Comparison of ENCODE assay signal across 21 cellular contexts in genomic region chr12:42779186-42779859, GRCh38.
DNase-seq lines count a peak whose midpoint lies in the region; ATAC-seq and TF ChIP-seq lines count a peak whose summit lies in the region.
"Had no signal": no experiment of that assay in that cellular context is flagged by ENCODE, and none has a peak within 500 bp of the region (broad histone marks: within the 10 kb centered on the region; RNA-seq: fewer than 3 reads in every experiment).

No MANE protein-coding gene starts in this region.

- H3K4me3 ChIP-seq in PC-3 (ENCODE audit: low read length), result no peak overlapping the region
- no peak overlapping the region for H3K4me3 ChIP-seq in prostate gland
- no peak overlapping the region for H3K4me3 ChIP-seq in esophagus squamous epithelium
- H3K4me3 ChIP-seq in trophoblast cell (ENCODE audit: low read depth, low read length), result no peak overlapping the region
- H3K4me3 ChIP-seq: pancreas had no signal

- ATAC-seq in PC-3, result no peak
- ATAC-seq: HCT116; Panc1; stimulated activated naive CD8-positive, alpha-beta T cell treated with anti-CD3 and anti-CD28 coated beads, Interleukin-15, amount 100 ng/mL, for 72 hours had no signal

- no peaks in the 10 kb centered on the region for H3K79me1 ChIP-seq in trophoblast cell (ENCODE audit: low read length)

- H2AFZ ChIP-seq in PC-3 (ENCODE audit: low read length) (no peak overlapping the region), trophoblast cell (ENCODE audit: insufficient read depth, low read length, poor library complexity) (no peak overlapping the region)

- no peak for TF ChIP-seq CTCF in PC-3 (conservative IDR thresholded peaks at IDR 0.05; ENCODE audit: low read depth, low read length)
- TF ChIP-seq CTCF in prostate gland (IDR thresholded peaks at IDR 0.05), result no peak
- no peak for TF ChIP-seq CTCF in esophagus squamous epithelium (IDR thresholded peaks at IDR 0.05)

- TF ChIP-seq POLR2A in prostate gland (IDR thresholded peaks at IDR 0.05) (no peak), esophagus squamous epithelium (IDR thresholded peaks at IDR 0.05) (no peak)

- BruUV-seq in PC-3 (replicated peaks; lab: Mats Ljungman, UMichigan), result no TSS peak

- H2BK12ac ChIP-seq in trophoblast cell (ENCODE audit: low read length), result no peak overlapping the region

- H3K4ac ChIP-seq in trophoblast cell (ENCODE audit: low read depth, low read length), result no peak overlapping the region

- 42% methylated on average over 7 of the region's 7 CpGs for WGBS in prostate gland
- 32 to 48% methylated on average over 5 to 7 of the region's 7 CpGs for WGBS in esophagus squamous epithelium, 2 donors
- no CpG with 5 or more reads among the region's 7 CpGs for WGBS in trophoblast cell (ENCODE audit: extremely low coverage, insufficient coverage, insufficient read length)

- H4K20me1 ChIP-seq in PC-3 (ENCODE audit: low read length), result no peaks in the 10 kb centered on the region

- H3K9me3 ChIP-seq in PC-3 (ENCODE audit: low read length), result no peaks in the 10 kb centered on the region
- H3K9me3 ChIP-seq in prostate gland, result no peaks in the 10 kb centered on the region
- H3K9me3 ChIP-seq in esophagus squamous epithelium, result no peaks in the 10 kb centered on the region
- H3K9me3 ChIP-seq in trophoblast cell (ENCODE audit: insufficient read depth, low read depth, low read length), result no peaks in the 10 kb centered on the region
- H3K9me3 ChIP-seq: pancreas had no signal

- no peak overlapping the region for H2AK5ac ChIP-seq in trophoblast cell (ENCODE audit: low read length)

- no peak overlapping the region for H3K23ac ChIP-seq in trophoblast cell (ENCODE audit: low read length)

- peak; percentile 35 for DNase-seq in GM03348 (ENCODE audit: low spot score)
- peak; percentile 14 for DNase-seq in PC-3
- DNase-seq in fibroblast of gingiva (ENCODE audit: low read depth), result peak; percentile 86
- peak; percentile 24 for DNase-seq in prostate gland (ENCODE audit: low spot score)
- DNase-seq in NCI-H146 (lab: John Stamatoyannopoulos, UW), result no peak
- no peak for DNase-seq in esophagus squamous epithelium (lab: John Stamatoyannopoulos, UW)
- no peak for DNase-seq in hippocampal formation (lab: John Stamatoyannopoulos, UW)
- no peak for DNase-seq in trophoblast cell
- DNase-seq: activated B cell treated with CpG ODN at 0.5 μM for 24 hours; activated naive CD4-positive, alpha-beta T cell treated with anti-CD3 and anti-CD28 coated beads for 36 hours; caudate nucleus; EL; KG1; kidney glomerular epithelial cell; NCI-H187 treated with DMSO at 0.1 percent for 48 hours; NCI-H524 treated with DMSO at 0.1 percent for 48 hours; pancreas; stimulated activated naive CD8-positive, alpha-beta T cell treated with anti-CD3 and anti-CD28 coated beads, Interleukin-15, amount 100 ng/mL, for 72 hours had no signal

- H3K4me1 ChIP-seq in PC-3 (ENCODE audit: insufficient read depth, low read length) (no peaks in the 10 kb centered on the region), prostate gland (replicated peaks) (no peaks in the 10 kb centered on the region), esophagus squamous epithelium (peaks cover 0 to 14% (median 6%) of the 10 kb centered on the region in 3 donors), trophoblast cell (ENCODE audit: control insufficient read depth in 1 of 2, insufficient read depth in 2 of 2, low read length in 2 of 2) (peaks cover 4% of the 10 kb centered on the region in 2 experiments)
- H3K4me1 ChIP-seq: pancreas had no signal

- intact Hi-C loops in PC-3 (cut with micrococcal nuclease) (no loop called here), prostate gland (cut with DNase I) (no loop called here), esophagus squamous epithelium (cut with DNase I) (no loop called here)

- no peak overlapping the region for H3K14ac ChIP-seq in trophoblast cell (ENCODE audit: low read length)

- no peak overlapping the region for H4K8ac ChIP-seq in trophoblast cell (ENCODE audit: low read depth, low read length)

- no peak overlapping the region for H4K12ac ChIP-seq in trophoblast cell (ENCODE audit: low read depth, low read length)

- H3K9me2 ChIP-seq in PC-3 (replicated peaks; ENCODE audit: low read length), result no peaks in the 10 kb centered on the region

- H3K27me3 ChIP-seq in PC-3 (ENCODE audit: low read length), result no peaks in the 10 kb centered on the region
- H3K27me3 ChIP-seq in prostate gland (replicated peaks; ENCODE audit: insufficient read depth), result no peaks in the 10 kb centered on the region
- no peaks in the 10 kb centered on the region for H3K27me3 ChIP-seq in esophagus squamous epithelium
- no peaks in the 10 kb centered on the region for H3K27me3 ChIP-seq in trophoblast cell (ENCODE audit: insufficient read depth, low read length)
- H3K27me3 ChIP-seq: pancreas had no signal

- no peaks in the 10 kb centered on the region for H3K79me2 ChIP-seq in PC-3 (ENCODE audit: low read length)
- H3K79me2 ChIP-seq in trophoblast cell (ENCODE audit: control insufficient read depth, insufficient read depth, low read length, poor library complexity), result no peaks in the 10 kb centered on the region

- no peak overlapping the region for H2BK120ac ChIP-seq in trophoblast cell (ENCODE audit: insufficient read depth, low read length, poor library complexity)

- POLR2A ChIA-PET in PC-3 (lab: Charles Lee; ENCODE audit: unreplicated experiment), result no interaction called here

- no peaks in the 10 kb centered on the region for H3F3A ChIP-seq in PC-3 (ENCODE audit: low read length, unreplicated experiment)

- H3K27ac ChIP-seq in PC-3 (ENCODE audit: low read length), result no peak overlapping the region
- H3K27ac ChIP-seq in prostate gland, result no peak overlapping the region
- no peak overlapping the region for H3K27ac ChIP-seq in esophagus squamous epithelium
- no peak overlapping the region for H3K27ac ChIP-seq in trophoblast cell (ENCODE audit: low read depth, low read length)
- H3K27ac ChIP-seq: HL-60, pancreas had no signal

- no peak overlapping the region for H4K91ac ChIP-seq in trophoblast cell (ENCODE audit: low read depth, low read length)

- no peak overlapping the region for H3K18ac ChIP-seq in trophoblast cell (ENCODE audit: low read length)

- H3K4me2 ChIP-seq in PC-3 (ENCODE audit: low read length), result no peak overlapping the region
- no peak overlapping the region for H3K4me2 ChIP-seq in trophoblast cell (ENCODE audit: low read length)

- no peaks in the 10 kb centered on the region for H3K36me3 ChIP-seq in PC-3 (ENCODE audit: low read depth, low read length)
- H3K36me3 ChIP-seq in prostate gland, result no peaks in the 10 kb centered on the region
- no peaks in the 10 kb centered on the region for H3K36me3 ChIP-seq in esophagus squamous epithelium
- H3K36me3 ChIP-seq in trophoblast cell (ENCODE audit: control insufficient read depth in 1 of 2, insufficient read depth in 2 of 2, low read length in 2 of 2), result no peaks in the 10 kb centered on the region
- H3K36me3 ChIP-seq: pancreas had no signal

- CTCF ChIA-PET in PC-3 (lab: Charles Lee), result no interaction called here

- H3K9ac ChIP-seq in PC-3 (ENCODE audit: low read length), result no peak overlapping the region
- no peak overlapping the region for H3K9ac ChIP-seq in trophoblast cell (ENCODE audit: low read length)

- no peak overlapping the region for H2BK5ac ChIP-seq in trophoblast cell (ENCODE audit: low read depth, low read length, poor library complexity)

Comparison
In these comparisons a context has a peak if more than half of its experiments do, and no peak if none do; other contexts are left out.
1. DNase-seq: peak in GM03348 (single experiment), PC-3 (single experiment), fibroblast of gingiva (single experiment) and prostate gland (single experiment); none in NCI-H146 (single experiment), esophagus squamous epithelium (single experiment), hippocampal formation (0 of 2) and trophoblast cell (0 of 2).